8 cellular contexts compared by ENCODE assay signal in the genomic region with DNA sequence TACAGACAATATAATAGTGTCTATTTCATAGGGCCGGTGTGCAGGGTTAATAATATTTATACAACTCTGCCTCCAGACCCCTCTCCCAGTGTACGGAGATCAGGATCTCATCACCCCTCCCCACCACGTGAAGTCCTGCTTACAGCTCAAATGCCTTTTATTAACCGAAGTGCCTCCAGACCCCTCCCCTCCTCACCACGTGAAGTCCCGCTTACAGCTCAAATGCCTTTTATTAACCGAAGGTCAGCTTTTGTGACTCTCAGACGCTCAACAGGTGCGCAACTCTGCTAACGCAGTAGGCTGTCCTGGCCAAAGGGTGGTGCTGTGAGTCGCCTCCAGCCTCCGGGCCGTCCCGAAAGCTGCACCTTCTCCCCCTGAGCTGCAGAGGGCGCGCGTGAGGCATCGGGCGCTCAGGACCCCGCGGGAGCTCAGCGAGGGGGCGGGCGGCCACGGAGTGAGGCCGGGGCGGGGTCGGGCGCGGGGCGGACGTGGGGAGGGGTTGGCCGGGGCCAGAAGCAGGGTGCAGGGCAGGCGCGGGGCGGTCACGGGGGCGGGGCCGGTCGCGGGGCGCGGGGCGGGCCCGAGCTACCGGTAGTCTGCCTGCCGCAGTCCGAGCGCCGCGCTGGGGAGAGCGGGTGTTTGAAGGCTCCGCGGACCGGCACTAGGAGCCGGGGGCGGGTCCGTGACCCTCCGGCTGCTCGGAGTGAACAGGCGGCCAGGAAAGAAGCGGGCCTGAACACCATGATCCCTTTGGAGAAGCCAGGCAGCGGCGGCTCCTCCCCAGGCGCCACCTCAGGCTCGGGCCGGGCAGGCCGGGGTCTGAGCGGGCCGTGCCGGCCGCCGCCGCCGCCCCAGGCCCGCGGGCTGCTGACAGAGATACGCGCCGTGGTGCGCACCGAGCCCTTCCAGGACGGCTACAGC.
A peak's percentile ranks its signal among the peaks of the same experiment; 100 is the strongest.
DNase-seq lines count a peak whose midpoint lies in the region; ATAC-seq lines count a peak whose summit lies in the region.

A gene (plus strand): TSS at position 606 of the 921 bp plus-strand sequence. CDS start 136 bp downstream, at position 742.

- peak; percentile 95 for DNase-seq in AG08396 (ENCODE audit: low spot score)
- peak; percentile 92 for DNase-seq in NCI-H2227 (lab: John Stamatoyannopoulos, UW; ENCODE audit: unreplicated experiment)
- DNase-seq in activated CD4-positive, CD25-positive, alpha-beta regulatory T cell (lab: John Stamatoyannopoulos, UW) = peak; percentile 86 to 96 (median 90)
- DNase-seq in central memory CD4-positive, alpha-beta T cell = peak; percentile 94
- peak; percentile 97 for DNase-seq in islet precursor cell
- DNase-seq in stimulated activated CD4-positive, alpha-beta T cell treated with anti-CD3 and anti-CD28 coated beads, Interleukin-15, amount 100 ng/mL, for 1 hour (ENCODE audit: low read depth in 1 of 2, low spot score in 1 of 2) = peak; percentile 93 to 94

- ATAC-seq in GM18907 (IDR thresholded peaks at IDR 0.05; ENCODE audit: unreplicated experiment) (peak; percentile 67), HG03159 (IDR thresholded peaks at IDR 0.05; ENCODE audit: unreplicated experiment) (peak; percentile 63)

Comparison
In these comparisons a context has a peak if more than half of its experiments do, and no peak if none do; other contexts are left out.
1. Peak in every context shown above with its lines: DNase-seq and ATAC-seq.